ENCODE assay signal across 21 cellular contexts in the genomic region with DNA sequence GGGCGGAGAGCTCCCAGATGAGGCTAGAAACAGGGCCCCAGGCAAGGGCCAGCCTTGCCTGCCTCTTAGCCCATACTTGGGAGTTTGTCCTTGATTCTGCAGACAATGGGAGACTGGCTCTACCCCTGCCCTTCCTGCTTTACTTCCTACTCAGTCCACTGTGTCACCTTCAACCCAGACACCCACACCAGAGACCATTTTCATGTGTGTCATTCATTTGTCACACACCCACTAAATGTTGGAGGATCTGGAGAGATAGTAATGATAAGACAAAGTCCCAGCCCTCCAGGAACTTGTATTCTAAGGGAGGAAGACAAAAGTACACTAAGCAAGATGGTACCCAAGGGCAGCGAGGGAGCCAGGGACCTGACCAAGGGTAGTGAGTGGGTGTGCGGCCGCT. TPM values are rescaled to one million over a fixed set of nuclear protein-coding genes. Genes with fewer than 3 reads are reported as not detected.
A peak's percentile ranks its signal among the peaks of the same experiment; 100 is the strongest.
DNase-seq lines count a peak whose midpoint lies in the region; ATAC-seq and TF ChIP-seq lines count a peak whose summit lies in the region.
"Had no signal": no experiment of that assay in that cellular context is flagged by ENCODE, and none has a peak within 500 bp of the region (broad histone marks: within the 10 kb centered on the region; RNA-seq: fewer than 3 reads in every experiment).

No MANE protein-coding gene starts in this region.

- peak overlapping the region; percentile 90 for H3K27ac Mint-ChIP-seq in dendritic cell treated with granulocyte-macrophage colony-stimulating factor and Interleukin-4, amounts not matched to agents 40 ng/mL and 50 ng/mL, for 4 days
- H3K27ac Mint-ChIP-seq: CD4-positive, alpha-beta T cell; CD8-positive, alpha-beta memory T cell had no signal

- H3K36me3 Mint-ChIP-seq in dendritic cell treated with granulocyte-macrophage colony-stimulating factor and Interleukin-4, amounts not matched to agents 40 ng/mL and 50 ng/mL, for 4 days (ENCODE audit: low read depth) = peaks cover 5% of the 10 kb centered on the region
- H3K36me3 Mint-ChIP-seq: CD8-positive, alpha-beta memory T cell had no signal

- no peaks in the 10 kb centered on the region for H3K27me3 Mint-ChIP-seq in dendritic cell treated with granulocyte-macrophage colony-stimulating factor and Interleukin-4, amounts not matched to agents 40 ng/mL and 50 ng/mL, for 4 days
- H3K27me3 Mint-ChIP-seq: CD4-positive, alpha-beta T cell had no signal

- intact Hi-C loops in dendritic cell treated with granulocyte-macrophage colony-stimulating factor and Interleukin-4, amounts not matched to agents 40 ng/mL and 50 ng/mL, for 4 days (cut with micrococcal nuclease) = no loop called here

- WGBS in neuronal stem cell (ENCODE audit: extremely low coverage in 2 of 2, insufficient read length in 2 of 2, insufficient replicate concordance in 1 of 2), 2 donors = no CpG with 5 or more reads among the region's 4 CpGs

- no peak overlapping the region for H2BK12ac ChIP-seq in neuronal stem cell (ENCODE audit: low read length)

- no peaks in the 10 kb centered on the region for H3K27me3 ChIP-seq in BLaER1 treated with 17β-estradiol and CSF1 and Interleukin-3, amounts not matched to agents 10 nM and 100 nM
- no peaks in the 10 kb centered on the region for H3K27me3 ChIP-seq in neuronal stem cell (ENCODE audit: control insufficient read depth in 3 of 3, insufficient read depth in 3 of 3, low read depth in 1 of 3, low read length in 3 of 3)

- no peak overlapping the region for H3K4ac ChIP-seq in neuronal stem cell (ENCODE audit: low read length)

- no peak for ATAC-seq in HG02623 (IDR thresholded peaks at IDR 0.05; ENCODE audit: unreplicated experiment)
- ATAC-seq: A549, GM12878 had no signal

- peak overlapping the region in 5 of 11 experiments; percentile 18 to 86 (median 64); a peak in 8 of 22 replicates for H3K27ac ChIP-seq in BLaER1 treated with 17β-estradiol and CSF1 and Interleukin-3, amounts not matched to agents 10 nM and 100 nM
- H3K27ac ChIP-seq in neuronal stem cell (replicated peaks; ENCODE audit: low read length) (no peak overlapping the region), coronary artery (no peak overlapping the region)
- H3K27ac ChIP-seq: C4-2B had no signal

- H2AFZ ChIP-seq in neuronal stem cell (ENCODE audit: low read length) = no peak overlapping the region

- H3K9me3 ChIP-seq in BLaER1 treated with 17β-estradiol and CSF1 and Interleukin-3, amounts not matched to agents 10 nM and 100 nM (replicated peaks in 1 of 11) = no peaks in the 10 kb centered on the region
- H3K9me3 ChIP-seq in neuronal stem cell (replicated peaks in 1 of 2; ENCODE audit: control insufficient read depth in 2 of 2, insufficient read depth in 1 of 2, low read depth in 1 of 2, low read length in 2 of 2) = no peaks in the 10 kb centered on the region
- H3K9me3 ChIP-seq: A549, HAP-1 had no signal

- H2BK5ac ChIP-seq in neuronal stem cell (ENCODE audit: low read length) = peak overlapping the region; percentile 15

- H3K4me1 ChIP-seq in BLaER1 treated with 17β-estradiol and CSF1 and Interleukin-3, amounts not matched to agents 10 nM and 100 nM = peaks cover 56 to 96% (median 77%) of the 10 kb centered on the region in 10 experiments
- H3K4me1 ChIP-seq in neuronal stem cell (ENCODE audit: control insufficient read depth in 2 of 2, insufficient read depth in 1 of 2, low read depth in 1 of 2, low read length in 2 of 2) = peaks cover 0 to 12% of the 10 kb centered on the region in 2 donors
- H3K4me1 ChIP-seq: HAP-1 had no signal

- no peak overlapping the region for H3K23ac ChIP-seq in neuronal stem cell (ENCODE audit: low read depth, low read length, poor library complexity)

- H3K9ac ChIP-seq in BLaER1 treated with 17β-estradiol and CSF1 and Interleukin-3, amounts not matched to agents 10 nM and 100 nM = no peak overlapping the region
- no peak overlapping the region for H3K9ac ChIP-seq in neuronal stem cell (ENCODE audit: low read depth, low read length, poor library complexity)

- H3K79me1 ChIP-seq in neuronal stem cell (ENCODE audit: low read depth, low read length) = no peaks in the 10 kb centered on the region

- H3K18ac ChIP-seq in neuronal stem cell (ENCODE audit: low read length) = no peak overlapping the region

- no peak overlapping the region for H4K8ac ChIP-seq in neuronal stem cell (ENCODE audit: low read depth, low read length)

- no peak overlapping the region for H3K14ac ChIP-seq in neuronal stem cell (ENCODE audit: low read length)

- H4K91ac ChIP-seq in neuronal stem cell (ENCODE audit: low read depth, low read length, poor library complexity) = no peak overlapping the region

- no peak overlapping the region for H2BK120ac ChIP-seq in neuronal stem cell (ENCODE audit: low read depth, low read length)

- H3K4me2 ChIP-seq in BLaER1 treated with 17β-estradiol and CSF1 and Interleukin-3, amounts not matched to agents 10 nM and 100 nM = peak overlapping the region in 6 of 11 experiments; percentile 71 to 86 (median 81); a peak in 10 of 22 replicates
- no peak overlapping the region for H3K4me2 ChIP-seq in neuronal stem cell (ENCODE audit: insufficient read depth, low read length, poor library complexity, severe bottlenecking)
- H3K4me2 ChIP-seq: A549 had no signal

- H3K9me3 Mint-ChIP-seq in dendritic cell treated with granulocyte-macrophage colony-stimulating factor and Interleukin-4, amounts not matched to agents 40 ng/mL and 50 ng/mL, for 4 days = no peaks in the 10 kb centered on the region
- H3K9me3 Mint-ChIP-seq: CD4-positive, alpha-beta T cell; CD8-positive, alpha-beta memory T cell had no signal

- no peak for TF ChIP-seq CTCF in coronary artery (IDR thresholded peaks at IDR 0.05)

- H4K20me1 ChIP-seq in BLaER1 treated with 17β-estradiol and CSF1 and Interleukin-3, amounts not matched to agents 10 nM and 100 nM = no peaks in the 10 kb centered on the region

- no peak overlapping the region for H3K4me3 ChIP-seq in BLaER1 treated with 17β-estradiol and CSF1 and Interleukin-3, amounts not matched to agents 10 nM and 100 nM
- H3K4me3 ChIP-seq in neuronal stem cell (ENCODE audit: low read length in 2 of 2) (no peak overlapping the region), coronary artery (no peak overlapping the region)
- H3K4me3 ChIP-seq: A549, GM12878, HAP-1 had no signal

- H3K4me1 Mint-ChIP-seq in dendritic cell treated with granulocyte-macrophage colony-stimulating factor and Interleukin-4, amounts not matched to agents 40 ng/mL and 50 ng/mL, for 4 days (ENCODE audit: low read depth) = peaks cover 92% of the 10 kb centered on the region

- DNase-seq in M059J (ENCODE audit: low read depth) (peak; percentile 27), neuronal stem cell (ENCODE audit: low spot score) (no peak), T-helper 2 cell (no peak), RPMI8226 (no peak), coronary artery (ENCODE audit: low spot score) (no peak)
- DNase-seq: 8988T; CD4-positive, alpha-beta T cell; CD8-positive, alpha-beta memory T cell; DMS 273 treated with DMSO at 0.1 percent for 48 hours; DMS79; EL; GDM1; GOT3 had no signal

- H2AK5ac ChIP-seq in neuronal stem cell (ENCODE audit: low read depth, low read length) = no peak overlapping the region

- no peak overlapping the region for H2BK15ac ChIP-seq in neuronal stem cell (ENCODE audit: low read length)

- no peaks in the 10 kb centered on the region for H3K36me3 ChIP-seq in BLaER1 treated with 17β-estradiol and CSF1 and Interleukin-3, amounts not matched to agents 10 nM and 100 nM
- H3K36me3 ChIP-seq in neuronal stem cell (replicated peaks in 1 of 2; ENCODE audit: control insufficient read depth in 2 of 2, insufficient read depth in 2 of 2, low read length in 2 of 2) = no peaks in the 10 kb centered on the region
- H3K36me3 ChIP-seq: HAP-1 had no signal

- no peak overlapping the region for H3K4me3 Mint-ChIP-seq in dendritic cell treated with granulocyte-macrophage colony-stimulating factor and Interleukin-4, amounts not matched to agents 40 ng/mL and 50 ng/mL, for 4 days
- H3K4me3 Mint-ChIP-seq: CD4-positive, alpha-beta T cell; CD8-positive, alpha-beta memory T cell had no signal

RNA-seq across cellular contexts. Expression of a gene that starts 43.7 kb away (rescaled TPM):
- total RNA-seq in M059J (2014; rRNA removed; shearing (Covaris generic)) = not detected in 2 replicates
- polyA plus RNA-seq in neuronal stem cell (2013, experiment 1 of 2) = 6.2 TPM
- 6.2 TPM for polyA plus RNA-seq in neuronal stem cell (2013, experiment 2 of 2)
- total RNA-seq: CD4-positive, alpha-beta T cell; CD8-positive, alpha-beta memory T cell had no signal
- polyA plus RNA-seq: BJ; CD8-positive, alpha-beta memory T cell had no signal
